In the genomic region with DNA sequence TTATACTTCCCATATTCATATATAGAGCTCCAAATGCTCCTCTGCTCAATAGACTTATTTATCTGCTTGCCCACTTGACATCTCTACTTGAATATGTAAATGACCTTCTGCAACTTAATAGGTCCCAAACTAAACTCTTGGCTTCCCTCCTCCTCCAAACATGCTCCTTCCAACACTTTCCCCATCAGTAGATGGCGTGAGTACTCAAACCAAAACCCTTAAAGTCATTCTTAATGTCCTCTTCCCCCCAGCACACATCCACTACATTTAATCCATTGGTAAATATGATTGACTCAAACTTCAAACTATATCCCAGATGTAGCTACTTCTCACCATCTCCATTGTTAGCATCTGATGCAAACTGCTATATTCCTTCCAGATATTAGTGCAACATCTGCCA, we compare ENCODE assay signal across 17 cellular contexts. TPM values are rescaled to one million over a fixed set of nuclear protein-coding genes. Genes with fewer than 3 reads are reported as not detected.
DNase-seq lines count a peak whose midpoint lies in the region; ATAC-seq and TF ChIP-seq lines count a peak whose summit lies in the region.
"Had no signal": no experiment of that assay in that cellular context is flagged by ENCODE, and none has a peak within 500 bp of the region (broad histone marks: within the 10 kb centered on the region; RNA-seq: fewer than 3 reads in every experiment).

No MANE protein-coding gene starts in this region.

- no peak overlapping the region for H3K18ac ChIP-seq in H9 (ENCODE audit: insufficient read length, low read depth, low read length)

- H3K4me2 ChIP-seq in H9 (ENCODE audit: insufficient read depth, insufficient read length, low read length): no peak overlapping the region
- H3K4me2 ChIP-seq: PC-9 had no signal

- H3K27ac Mint-ChIP-seq in H9 (peak overlapping the region in 1 of 3 experiments; percentile 29; a peak in 1 of 7 replicates), WTC11 (no peak overlapping the region)
- H3K27ac Mint-ChIP-seq: brain had no signal

- DNase-seq in AG04449 (ENCODE audit: low read depth, low spot score) (no peak), H9 (no peak), WTC11 (ENCODE audit: low spot score) (no peak), fibroblast of villous mesenchyme (ENCODE audit: low read depth) (peak; percentile 33), inferior parietal cortex (ENCODE audit: extremely low spot score) (no peak), SHP77 (lab: John Stamatoyannopoulos, UW) (no peak)
- DNase-seq: activated CD4-positive, CD25-positive, alpha-beta regulatory T cell; activated gamma-delta T cell treated with Interleukin-2 at 50 U/mL for 16 hours; C1 segment of cervical spinal cord; glutamatergic neuron; PC-9; psoas muscle; stimulated activated CD4-positive, alpha-beta T cell treated with anti-CD3 and anti-CD28 coated beads, Interleukin-15, amount 100 ng/mL, for 24 hours; substantia nigra had no signal

- H3K23ac ChIP-seq in H9 (ENCODE audit: insufficient read length, low read depth, low read length): no peak overlapping the region

- H3K4me1 ChIP-seq in H9 (ENCODE audit: insufficient read depth, low read length): no peaks in the 10 kb centered on the region; the same call in 1 of the 2 replicates

- H3K27me3 Mint-ChIP-seq in H9 (ENCODE audit: low read depth) (no peaks in the 10 kb centered on the region), WTC11 (ENCODE audit: low read depth) (no peaks in the 10 kb centered on the region)

- no peaks in the 10 kb centered on the region for H3K36me3 Mint-ChIP-seq in H9 (ENCODE audit: insufficient read depth in 1 of 3, low read depth in 3 of 3)
- H3K36me3 Mint-ChIP-seq in WTC11: no peaks in the 10 kb centered on the region
- H3K36me3 Mint-ChIP-seq: brain had no signal

- H3K27me3 ChIP-seq in H9 (ENCODE audit: insufficient read depth, low read length): no peaks in the 10 kb centered on the region

- H2BK120ac ChIP-seq in H9 (ENCODE audit: low read depth, low read length, poor library complexity, severe bottlenecking): no peak overlapping the region

- H4K8ac ChIP-seq in H9 (replicated peaks; ENCODE audit: insufficient read length, low read depth, low read length): no peak overlapping the region

- POLR2A ChIA-PET in AG04449 (lab: Yijun Ruan, JAX) (no interaction called here), WTC11 (lab: Charles Lee) (no interaction called here)

- CTCF ChIA-PET in AG04449 (lab: Yijun Ruan, JAX) (interaction anchor here (0.5 to 1.7 kb wide), 8 partner anchors 107 to 285 kb away, joined by 3 to 9 read pairs (median 4); no protein-coding TSS in a partner anchor), WTC11 (lab: Charles Lee) (interaction anchor here (1.4 kb wide), 1 partner anchor 277 kb away, joined by 3 read pairs; no protein-coding TSS in a partner anchor)

- H3K9me3 ChIP-seq in H9 (ENCODE audit: control insufficient read depth, low read depth, low read length): no peaks in the 10 kb centered on the region
- H3K9me3 ChIP-seq: psoas muscle had no signal

- H2AFZ ChIP-seq in H9 (ENCODE audit: low read length): no peak overlapping the region
- H2AFZ ChIP-seq: PC-9 had no signal

- H3K4me1 Mint-ChIP-seq in H9 (peaks cover 19 to 22% of the 10 kb centered on the region in 2 experiments), WTC11 (peaks cover 16% of the 10 kb centered on the region)

- H2BK15ac ChIP-seq in H9 (ENCODE audit: low read depth, low read length): no peak overlapping the region

- no peaks in the 10 kb centered on the region for H3K79me2 ChIP-seq in H9 (ENCODE audit: insufficient read depth, low read length)

- no peak overlapping the region for H4K5ac ChIP-seq in H9 (ENCODE audit: insufficient read length, low read depth, low read length)

- no peak overlapping the region for H3K9ac ChIP-seq in H9 (ENCODE audit: extremely low read depth, insufficient read length, low read length)

- H3K4me3 ChIP-seq in AG04449 (ENCODE audit: low read depth, low read length): no peak overlapping the region
- no peak overlapping the region for H3K4me3 ChIP-seq in fibroblast of villous mesenchyme (ENCODE audit: low read depth, low read length)
- H3K4me3 ChIP-seq: PC-9, psoas muscle had no signal

- no CpG with 5 or more reads among the region's 1 CpG for whole genome bisulfite sequencing in H9 (ENCODE audit: extremely low coverage, insufficient read length, low lambda C conversion rate)

- no peak overlapping the region for H3T11ph ChIP-seq in H9 (ENCODE audit: low read length)

- H3K56ac ChIP-seq in H9 (ENCODE audit: insufficient read length, low read depth, low read length): no peak overlapping the region

- ATAC-seq in WTC11 (peak; percentile 55; the same call in 1 of the 2 replicates), GM21576 (IDR thresholded peaks at IDR 0.05; ENCODE audit: unreplicated experiment) (no peak), HG03175 (IDR thresholded peaks at IDR 0.05; ENCODE audit: unreplicated experiment) (no peak)
- ATAC-seq: psoas muscle had no signal

- no peak overlapping the region for H4K91ac ChIP-seq in H9 (ENCODE audit: insufficient read length, low read depth, low read length)

- H3K14ac ChIP-seq in H9 (ENCODE audit: insufficient read depth, low read length): no peak overlapping the region

- H4K20me1 ChIP-seq in H9 (ENCODE audit: control insufficient read depth, insufficient read depth, insufficient read length): no peaks in the 10 kb centered on the region

- H3K4ac ChIP-seq in H9 (ENCODE audit: low read depth, low read length): no peak overlapping the region

- no peak overlapping the region for H2BK12ac ChIP-seq in H9 (ENCODE audit: insufficient read length, low read depth, low read length)

- no peaks in the 10 kb centered on the region for H3K79me1 ChIP-seq in H9 (ENCODE audit: insufficient read depth, low read depth, low read length, poor library complexity, severe bottlenecking)

- H2AK5ac ChIP-seq in H9 (ENCODE audit: insufficient read length, low read length): no peak overlapping the region

- no peaks in the 10 kb centered on the region for H3K23me2 ChIP-seq in H9 (ENCODE audit: insufficient read length, low read depth, low read length, poor library complexity, severe bottlenecking)

- peak; percentile 31 for TF ChIP-seq CTCF in AG04449 (IDR thresholded peaks at IDR 0.05; ENCODE audit: insufficient read depth, low read length, missing control alignments)
- peak; percentile 39; the same call in 2 of the 3 replicates for TF ChIP-seq CTCF in H9 (conservative IDR thresholded peaks at IDR 0.05)
- no peak for TF ChIP-seq CTCF in WTC11 (IDR thresholded peaks at IDR 0.05)
- TF ChIP-seq CTCF in fibroblast of villous mesenchyme (IDR thresholded peaks at IDR 0.05; ENCODE audit: insufficient read depth, low read depth, low read length): peak; percentile 8

- no peak overlapping the region for H2BK5ac ChIP-seq in H9 (ENCODE audit: insufficient read length, low read length)

- no peak overlapping the region for H2BK20ac ChIP-seq in H9 (ENCODE audit: low read depth, low read length, poor library complexity, severe bottlenecking)

- no peaks in the 10 kb centered on the region for H3K9me3 Mint-ChIP-seq in H9
- H3K9me3 Mint-ChIP-seq in WTC11: no peaks in the 10 kb centered on the region

- no peak overlapping the region for H3K4me3 Mint-ChIP-seq in H9
- H3K4me3 Mint-ChIP-seq in WTC11: no peak overlapping the region
- H3K4me3 Mint-ChIP-seq: brain had no signal

- no peak overlapping the region for H3K27ac ChIP-seq in H9 (ENCODE audit: insufficient read length, low read depth, low read length)
- H3K27ac ChIP-seq: PC-9, psoas muscle had no signal

TF ChIP-seq in WTC11, 78 proteins besides CTCF, POLR2A, EP300 and RAD21 (continues in another document):
- TF ChIP-seq, protein P1, sequence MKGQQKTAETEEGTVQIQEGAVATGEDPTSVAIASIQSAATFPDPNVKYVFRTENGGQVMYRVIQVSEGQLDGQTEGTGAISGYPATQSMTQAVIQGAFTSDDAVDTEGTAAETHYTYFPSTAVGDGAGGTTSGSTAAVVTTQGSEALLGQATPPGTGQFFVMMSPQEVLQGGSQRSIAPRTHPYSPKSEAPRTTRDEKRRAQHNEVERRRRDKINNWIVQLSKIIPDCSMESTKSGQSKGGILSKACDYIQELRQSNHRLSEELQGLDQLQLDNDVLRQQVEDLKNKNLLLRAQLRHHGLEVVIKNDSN (CRISPR knock-in tag; IDR thresholded peaks at IDR 0.05): no peak
- TF ChIP-seq NFYB (CRISPR knock-in tag; conservative IDR thresholded peaks at IDR 0.05; ENCODE audit: low read depth): no peak
- TF ChIP-seq, protein P2, sequence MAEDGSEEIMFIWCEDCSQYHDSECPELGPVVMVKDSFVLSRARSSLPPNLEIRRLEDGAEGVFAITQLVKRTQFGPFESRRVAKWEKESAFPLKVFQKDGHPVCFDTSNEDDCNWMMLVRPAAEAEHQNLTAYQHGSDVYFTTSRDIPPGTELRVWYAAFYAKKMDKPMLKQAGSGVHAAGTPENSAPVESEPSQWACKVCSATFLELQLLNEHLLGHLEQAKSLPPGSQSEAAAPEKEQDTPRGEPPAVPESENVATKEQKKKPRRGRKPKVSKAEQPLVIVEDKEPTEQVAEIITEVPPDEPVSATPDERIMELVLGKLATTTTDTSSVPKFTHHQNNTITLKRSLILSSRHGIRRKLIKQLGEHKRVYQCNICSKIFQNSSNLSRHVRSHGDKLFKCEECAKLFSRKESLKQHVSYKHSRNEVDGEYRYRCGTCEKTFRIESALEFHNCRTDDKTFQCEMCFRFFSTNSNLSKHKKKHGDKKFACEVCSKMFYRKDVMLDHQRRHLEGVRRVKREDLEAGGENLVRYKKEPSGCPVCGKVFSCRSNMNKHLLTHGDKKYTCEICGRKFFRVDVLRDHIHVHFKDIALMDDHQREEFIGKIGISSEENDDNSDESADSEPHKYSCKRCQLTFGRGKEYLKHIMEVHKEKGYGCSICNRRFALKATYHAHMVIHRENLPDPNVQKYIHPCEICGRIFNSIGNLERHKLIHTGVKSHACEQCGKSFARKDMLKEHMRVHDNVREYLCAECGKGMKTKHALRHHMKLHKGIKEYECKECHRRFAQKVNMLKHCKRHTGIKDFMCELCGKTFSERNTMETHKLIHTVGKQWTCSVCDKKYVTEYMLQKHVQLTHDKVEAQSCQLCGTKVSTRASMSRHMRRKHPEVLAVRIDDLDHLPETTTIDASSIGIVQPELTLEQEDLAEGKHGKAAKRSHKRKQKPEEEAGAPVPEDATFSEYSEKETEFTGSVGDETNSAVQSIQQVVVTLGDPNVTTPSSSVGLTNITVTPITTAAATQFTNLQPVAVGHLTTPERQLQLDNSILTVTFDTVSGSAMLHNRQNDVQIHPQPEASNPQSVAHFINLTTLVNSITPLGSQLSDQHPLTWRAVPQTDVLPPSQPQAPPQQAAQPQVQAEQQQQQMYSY (CRISPR knock-in tag; IDR thresholded peaks at IDR 0.05): no peak
- no peak for TF ChIP-seq NR1H2 (CRISPR knock-in tag; IDR thresholded peaks at IDR 0.05)
- TF ChIP-seq, protein P3, sequence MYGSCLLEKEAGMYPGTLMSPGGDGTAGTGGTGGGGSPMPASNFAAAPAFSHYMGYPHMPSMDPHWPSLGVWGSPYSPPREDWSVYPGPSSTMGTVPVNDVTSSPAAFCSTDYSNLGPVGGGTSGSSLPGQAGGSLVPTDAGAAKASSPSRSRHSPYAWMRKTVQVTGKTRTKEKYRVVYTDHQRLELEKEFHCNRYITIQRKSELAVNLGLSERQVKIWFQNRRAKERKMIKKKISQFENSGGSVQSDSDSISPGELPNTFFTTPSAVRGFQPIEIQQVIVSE (CRISPR knock-in tag; IDR thresholded peaks at IDR 0.05; ENCODE audit: borderline replicate concordance): no peak
- TF ChIP-seq SP1 (CRISPR knock-in tag; conservative IDR thresholded peaks at IDR 0.05): no peak

RNA-seq across cellular contexts. Expression of a gene that starts 48.5 kb away (rescaled TPM):
- total RNA-seq in H9 (2021) (133 and 142 TPM in 2 replicates), WTC11 (2021) (97.7 to 102 TPM (median 102 TPM) in 3 replicates), fibroblast of villous mesenchyme (62.8 and 67.4 TPM in 2 replicates)
